ENCODE assay signal across 13 cellular contexts in genomic region chr11:132962026-132962425, GRCh38.
A peak's percentile ranks its signal among the peaks of the same experiment; 100 is the strongest.
DNase-seq lines count a peak whose midpoint lies in the region; FAIRE-seq and TF ChIP-seq lines count a peak whose summit lies in the region.
"Had no signal": no experiment of that assay in that cellular context is flagged by ENCODE, and none has a peak within 500 bp of the region (broad histone marks: within the 10 kb centered on the region; RNA-seq: fewer than 3 reads in every experiment).

No MANE protein-coding gene starts in this region.

- H3K23me2 ChIP-seq in H1 (ENCODE audit: low read depth, low read length), result no peaks in the 10 kb centered on the region

- H4K91ac ChIP-seq in H1 (replicated peaks; ENCODE audit: insufficient read length, low read length) (no peak overlapping the region), neuronal stem cell (ENCODE audit: low read depth, low read length, poor library complexity) (no peak overlapping the region)

- H3K4me2 ChIP-seq in H1 (ENCODE audit: insufficient read depth in 1 of 2, low read depth in 2 of 2, low read length in 2 of 2), result no peak overlapping the region
- no peak overlapping the region for H3K4me2 ChIP-seq in neuronal stem cell (ENCODE audit: insufficient read depth, low read length, poor library complexity, severe bottlenecking)

- H3K27me3 ChIP-seq in H1 (replicated peaks in 1 of 4; ENCODE audit: control insufficient read depth in 3 of 4, extremely low read depth in 1 of 4, insufficient read depth in 3 of 4, low read length in 3 of 4) (no peaks in the 10 kb centered on the region; a peak in 1 of 7 replicates), neuronal stem cell (ENCODE audit: control insufficient read depth in 3 of 3, insufficient read depth in 3 of 3, low read depth in 1 of 3, low read length in 3 of 3) (peaks cover 0 to 8% (median 0%) of the 10 kb centered on the region in 3 experiments), SJCRH30 (no peaks in the 10 kb centered on the region)
- H3K27me3 ChIP-seq: tibial nerve had no signal

- H2AFZ ChIP-seq in H1 (ENCODE audit: low read length) (no peak overlapping the region; the same call in 1 of the 2 replicates), neuronal stem cell (ENCODE audit: low read length) (no peak overlapping the region)

- H3K14ac ChIP-seq in H1 (ENCODE audit: insufficient read length), result no peak overlapping the region
- no peak overlapping the region for H3K14ac ChIP-seq in neuronal stem cell (ENCODE audit: low read length)

- H2BK15ac ChIP-seq in H1 (ENCODE audit: low read length) (no peak overlapping the region), neuronal stem cell (ENCODE audit: low read length) (no peak overlapping the region)

- no peak overlapping the region for H2BK20ac ChIP-seq in H1 (ENCODE audit: low read length)

- H4K20me1 ChIP-seq in H1 (replicated peaks in 1 of 2; ENCODE audit: control insufficient read depth in 1 of 2, insufficient read depth in 2 of 2, low read length in 2 of 2), result no peaks in the 10 kb centered on the region

- H4K8ac ChIP-seq in H1 (ENCODE audit: extremely low read depth, insufficient read depth, low read length) (no peak overlapping the region), neuronal stem cell (ENCODE audit: low read depth, low read length) (no peak overlapping the region)

- FAIRE-seq in H1 (lab: Jason Lieb, UNC), result no peak

- 78% methylated on average over 6 of the region's 6 CpGs; no CpG with 5 or more reads in 1 of the 2 experiments for WGBS in H1 (ENCODE audit: extremely low coverage in 1 of 2, insufficient coverage in 1 of 2, insufficient read length in 1 of 2, insufficient replicate concordance in 2 of 2, low coverage in 1 of 2, low lambda C conversion rate in 2 of 2, missing lambda C conversion rate in 1 of 2), 2 experiments
- WGBS in neuronal stem cell (ENCODE audit: extremely low coverage in 2 of 2, insufficient read length in 2 of 2, insufficient replicate concordance in 1 of 2), 2 donors, result no CpG with 5 or more reads among the region's 6 CpGs

- H3K4ac ChIP-seq in H1 (replicated peaks; ENCODE audit: insufficient read length, low read depth, low read length) (no peak overlapping the region), neuronal stem cell (ENCODE audit: low read length) (no peak overlapping the region)

- no peak overlapping the region for H4K5ac ChIP-seq in H1 (ENCODE audit: insufficient read length, low read depth, low read length)

- H2AK5ac ChIP-seq in H1 (ENCODE audit: low read depth, low read length) (no peak overlapping the region), neuronal stem cell (ENCODE audit: low read depth, low read length) (no peak overlapping the region)

- H3K9ac ChIP-seq in H1 (replicated peaks in 1 of 4; ENCODE audit: extremely low read depth in 1 of 4, low read depth in 3 of 4, low read length in 3 of 4), result no peak overlapping the region
- H3K9ac ChIP-seq in neuronal stem cell (ENCODE audit: low read depth, low read length, poor library complexity), result no peak overlapping the region

- H3K36me3 ChIP-seq in H1 (ENCODE audit: control insufficient read depth in 2 of 4, insufficient read depth in 4 of 4, low read length in 3 of 4) (no peaks in the 10 kb centered on the region), neuronal stem cell (replicated peaks in 1 of 2; ENCODE audit: control insufficient read depth in 2 of 2, insufficient read depth in 2 of 2, low read length in 2 of 2) (no peaks in the 10 kb centered on the region), SJCRH30 (no peaks in the 10 kb centered on the region)
- H3K36me3 ChIP-seq: lower lobe of right lung, tibial nerve had no signal

- H3K9me3 ChIP-seq in H1 (ENCODE audit: insufficient read depth in 2 of 2, low read depth in 1 of 2, low read length in 1 of 2), result no peaks in the 10 kb centered on the region
- H3K9me3 ChIP-seq in neuronal stem cell (replicated peaks in 1 of 2; ENCODE audit: control insufficient read depth in 2 of 2, insufficient read depth in 1 of 2, low read depth in 1 of 2, low read length in 2 of 2), result no peaks in the 10 kb centered on the region
- H3K9me3 ChIP-seq in SJCRH30 (replicated peaks), result no peaks in the 10 kb centered on the region
- H3K9me3 ChIP-seq: lower lobe of right lung had no signal

- no peak for TF ChIP-seq POLR2A in H1 (IDR thresholded peaks at IDR 0.05; ENCODE audit: control extremely low read depth in 1 of 2, low read depth in 2 of 2, low read length in 2 of 2)

- no peak for TF ChIP-seq EP300 in H1 (IDR thresholded peaks at IDR 0.05; ENCODE audit: borderline replicate concordance in 1 of 2, low read depth in 2 of 2, low read length in 2 of 2)

- no peak overlapping the region for H3K23ac ChIP-seq in H1 (ENCODE audit: insufficient read length)
- no peak overlapping the region for H3K23ac ChIP-seq in neuronal stem cell (ENCODE audit: low read depth, low read length, poor library complexity)

- H3K18ac ChIP-seq in H1 (ENCODE audit: extremely low read depth, low read length) (no peak overlapping the region), neuronal stem cell (ENCODE audit: low read length) (no peak overlapping the region)

- H2BK120ac ChIP-seq in H1 (replicated peaks; ENCODE audit: low read depth, low read length) (no peak overlapping the region), neuronal stem cell (ENCODE audit: low read depth, low read length) (no peak overlapping the region)

- H3K79me1 ChIP-seq in H1 (ENCODE audit: low read depth, low read length) (no peaks in the 10 kb centered on the region), neuronal stem cell (ENCODE audit: low read depth, low read length) (no peaks in the 10 kb centered on the region)

- H2BK5ac ChIP-seq in H1 (ENCODE audit: low read depth, low read length), result no peak overlapping the region
- no peak overlapping the region for H2BK5ac ChIP-seq in neuronal stem cell (ENCODE audit: low read length)

- H3K27ac ChIP-seq in H1 (ENCODE audit: low read depth, low read length) (no peak overlapping the region), neuronal stem cell (replicated peaks; ENCODE audit: low read length) (no peak overlapping the region), SJCRH30 (no peak overlapping the region)
- H3K27ac ChIP-seq: lower lobe of right lung had no signal

- H3K4me1 ChIP-seq in H1 (replicated peaks in 1 of 4; ENCODE audit: control insufficient read depth in 3 of 4, insufficient read depth in 4 of 4, low read length in 3 of 4) (peaks cover 1 to 12% (median 5%) of the 10 kb centered on the region in 4 experiments; a peak in 5 of 7 replicates), neuronal stem cell (ENCODE audit: control insufficient read depth in 2 of 2, insufficient read depth in 1 of 2, low read depth in 1 of 2, low read length in 2 of 2) (peaks cover 0 to 10% of the 10 kb centered on the region in 2 donors), SJCRH30 (no peaks in the 10 kb centered on the region)
- H3K4me1 ChIP-seq: lower lobe of right lung had no signal

- CTCF ChIA-PET in H1 (lab: Charles Lee; ENCODE audit: partially characterized antibody), result interaction anchor here (1.0 to 1.1 kb wide), 2 partner anchors 15 to 21 kb away, joined by 3 read pairs; no protein-coding TSS in a partner anchor

- no peak overlapping the region for H3K4me3 ChIP-seq in H1 (ENCODE audit: extremely low read depth in 1 of 4, insufficient read depth in 2 of 4, low read depth in 3 of 4, low read length in 4 of 4)
- no peak overlapping the region for H3K4me3 ChIP-seq in neuronal stem cell (ENCODE audit: low read length in 2 of 2)
- no peak overlapping the region for H3K4me3 ChIP-seq in SJCRH30
- H3K4me3 ChIP-seq: lower lobe of right lung, tibial nerve had no signal

- POLR2A ChIA-PET in H1 (lab: Charles Lee; ENCODE audit: partially characterized antibody), result no interaction called here

- DNase-seq in Ammon's horn (ENCODE audit: low spot score) (peak; percentile 80), NCI-H2227 (lab: John Stamatoyannopoulos, UW; ENCODE audit: unreplicated experiment) (peak; percentile 37), H1 (ENCODE audit: low read depth in 1 of 2, low spot score in 2 of 2) (no peak), non-pigmented ciliary epithelial cell (ENCODE audit: low read depth) (peak; percentile 13), NOMO-1 treated with DMSO at 0.1 percent for 48 hours (lab: John Stamatoyannopoulos, UW; ENCODE audit: unreplicated experiment) (no peak), NCI-H128 (lab: John Stamatoyannopoulos, UW; ENCODE audit: unreplicated experiment) (no peak), neuronal stem cell (ENCODE audit: low spot score) (no peak), SJCRH30 (no peak)
- DNase-seq: cortex of kidney, Karpas-422, lower lobe of right lung, SHP77 had no signal

- H3K56ac ChIP-seq in H1 (replicated peaks; ENCODE audit: insufficient read length, low read depth, low read length), result no peak overlapping the region

- H3K79me2 ChIP-seq in H1 (ENCODE audit: control insufficient read depth in 1 of 2, insufficient read depth in 2 of 2, low read length in 2 of 2), result no peaks in the 10 kb centered on the region

- no peak for TF ChIP-seq RAD21 in H1 (IDR thresholded peaks at IDR 0.05 in 1 of 2, conservative IDR thresholded peaks at IDR 0.05 in 1 of 2; ENCODE audit: low read depth in 2 of 2, low read length in 2 of 2)

- no peak for TF ChIP-seq CTCF in H1 (IDR thresholded peaks at IDR 0.05; ENCODE audit: control extremely low read depth in 1 of 3, insufficient read depth in 1 of 3, low read depth in 1 of 3, low read length in 3 of 3)

- 0 out of 2 replicates have a peak overlapping the region, but pooled peaks have one; percentile 17 for H2BK12ac ChIP-seq in H1 (ENCODE audit: low read depth, low read length)
- no peak overlapping the region for H2BK12ac ChIP-seq in neuronal stem cell (ENCODE audit: low read length)

TF ChIP-seq in H1, 55 proteins besides CTCF, POLR2A, EP300 and RAD21 (continues in another document):
- no peak for TF ChIP-seq SIRT6 (IDR thresholded peaks at IDR 0.05; ENCODE audit: low read length)
- no peak for TF ChIP-seq RFX5 (IDR thresholded peaks at IDR 0.05; ENCODE audit: borderline replicate concordance, low read depth, low read length)
- no peak for TF ChIP-seq CEBPB (IDR thresholded peaks at IDR 0.05; ENCODE audit: low read depth, low read length)
- no peak for TF ChIP-seq MAFK (IDR thresholded peaks at IDR 0.05; ENCODE audit: low read depth, low read length)
- no peak for TF ChIP-seq RXRA (IDR thresholded peaks at IDR 0.05; ENCODE audit: insufficient read depth, low read depth, low read length)
- TF ChIP-seq CHD1 (IDR thresholded peaks at IDR 0.05; ENCODE audit: low read depth, low read length), result no peak
- TF ChIP-seq ATF2 (IDR thresholded peaks at IDR 0.05; ENCODE audit: low read length), result no peak
- TF ChIP-seq POU5F1 (IDR thresholded peaks at IDR 0.05; ENCODE audit: low read depth, low read length), result no peak

Comparison
In these comparisons a context has a peak if more than half of its experiments do, and no peak if none do; other contexts are left out.
1. DNase-seq: peak in Ammon's horn (single experiment), NCI-H2227 (single experiment) and non-pigmented ciliary epithelial cell (single experiment); none in H1 (0 of 2), NOMO-1 treated with DMSO at 0.1 percent for 48 hours (single experiment), NCI-H128 (single experiment), neuronal stem cell (single experiment) and SJCRH30 (0 of 2).